19 cellular contexts compared by ENCODE assay signal in genomic region chr11:95674669-95675358, GRCh38.
DNase-seq lines count a peak whose midpoint lies in the region; ATAC-seq lines count a peak whose summit lies in the region.
"Had no signal": no experiment of that assay in that cellular context is flagged by ENCODE, and none has a peak within 500 bp of the region (broad histone marks: within the 10 kb centered on the region; RNA-seq: fewer than 3 reads in every experiment).

No MANE protein-coding gene starts in this region.

- H3K4me1 Mint-ChIP-seq in CD4-positive, CD25-positive, alpha-beta regulatory T cell, result peaks cover 24 to 85% (median 36%) of the 10 kb centered on the region in 4 donors
- H3K4me1 Mint-ChIP-seq in T-helper 17 cell, result peaks cover 11% of the 10 kb centered on the region
- peaks cover 64% of the 10 kb centered on the region for H3K4me1 Mint-ChIP-seq in activated naive CD8-positive, alpha-beta T cell (ENCODE audit: low read depth)

- peak overlapping the region; percentile 48 for H3K27ac ChIP-seq in CD4-positive, CD25-positive, alpha-beta regulatory T cell (ENCODE audit: insufficient read depth, low read length, poor library complexity, severe bottlenecking)
- H3K27ac ChIP-seq: epithelial cell of prostate, pancreas, suprapubic skin had no signal

- peaks cover 0 to 9% (median 1%) of the 10 kb centered on the region in 7 donors for H3K9me3 Mint-ChIP-seq in CD4-positive, CD25-positive, alpha-beta regulatory T cell
- H3K9me3 Mint-ChIP-seq in activated naive CD8-positive, alpha-beta T cell (ENCODE audit: low read depth), result peaks cover 4% of the 10 kb centered on the region

- H3K9me3 ChIP-seq in CD4-positive, CD25-positive, alpha-beta regulatory T cell (ENCODE audit: control insufficient read depth in 2 of 2, low read length in 2 of 2), result no peaks in the 10 kb centered on the region
- no peaks in the 10 kb centered on the region for H3K9me3 ChIP-seq in T-helper 17 cell (ENCODE audit: control insufficient read depth, low read length, poor library complexity, severe bottlenecking)
- H3K9me3 ChIP-seq: pancreas, suprapubic skin had no signal

- H3K27me3 ChIP-seq in CD4-positive, CD25-positive, alpha-beta regulatory T cell (ENCODE audit: control insufficient read depth, insufficient read depth, low read length), result no peaks in the 10 kb centered on the region
- H3K27me3 ChIP-seq: pancreas, suprapubic skin had no signal

- ATAC-seq in CD4-positive, CD25-positive, alpha-beta regulatory T cell (ENCODE audit: low read depth in 2 of 2), result peak; percentile 93 to 98
- ATAC-seq in T-helper 17 cell, result peak; percentile 42
- ATAC-seq in HG03039 (IDR thresholded peaks at IDR 0.05; ENCODE audit: unreplicated experiment), result no peak
- ATAC-seq: left lobe of liver, Panc1, pancreas had no signal

- H3K4me3 ChIP-seq in CD4-positive, CD25-positive, alpha-beta regulatory T cell (ENCODE audit: low read depth, low read length), result peak overlapping the region; percentile 33
- H3K4me3 ChIP-seq: pancreas, suprapubic skin had no signal

- peaks cover 23% of the 10 kb centered on the region for H3K36me3 Mint-ChIP-seq in CD4-positive, CD25-positive, alpha-beta regulatory T cell
- peaks cover 5% of the 10 kb centered on the region for H3K36me3 Mint-ChIP-seq in T-helper 17 cell (ENCODE audit: low read depth)
- peaks cover 6% of the 10 kb centered on the region for H3K36me3 Mint-ChIP-seq in activated naive CD8-positive, alpha-beta T cell
- H3K36me3 Mint-ChIP-seq: brain had no signal

- no peaks in the 10 kb centered on the region for H3K27me3 Mint-ChIP-seq in CD4-positive, CD25-positive, alpha-beta regulatory T cell
- no peaks in the 10 kb centered on the region for H3K27me3 Mint-ChIP-seq in T-helper 17 cell
- no peaks in the 10 kb centered on the region for H3K27me3 Mint-ChIP-seq in activated naive CD8-positive, alpha-beta T cell

- peak overlapping the region; percentile 85 to 95 (median 91) for H3K27ac Mint-ChIP-seq in CD4-positive, CD25-positive, alpha-beta regulatory T cell
- H3K27ac Mint-ChIP-seq in T-helper 17 cell, result no peak overlapping the region
- H3K27ac Mint-ChIP-seq in activated naive CD8-positive, alpha-beta T cell, result peak overlapping the region; percentile 85
- H3K27ac Mint-ChIP-seq: brain had no signal

- peak overlapping the region; percentile 45 to 69 (median 51) for H3K4me3 Mint-ChIP-seq in CD4-positive, CD25-positive, alpha-beta regulatory T cell
- H3K4me3 Mint-ChIP-seq in T-helper 17 cell, result no peak overlapping the region
- H3K4me3 Mint-ChIP-seq in activated naive CD8-positive, alpha-beta T cell, result peak overlapping the region; percentile 62
- H3K4me3 Mint-ChIP-seq: brain had no signal

- H3K36me3 ChIP-seq in CD4-positive, CD25-positive, alpha-beta regulatory T cell (ENCODE audit: control insufficient read depth, insufficient read depth, low read length), result no peaks in the 10 kb centered on the region
- H3K36me3 ChIP-seq: pancreas, suprapubic skin had no signal

- peak; percentile 11 to 84 (median 60) for DNase-seq in CD4-positive, CD25-positive, alpha-beta regulatory T cell
- DNase-seq in T-helper 17 cell (no peak), NCI-H2107 treated with DMSO at 0.1 percent for 48 hours (lab: John Stamatoyannopoulos, UW; ENCODE audit: unreplicated experiment) (no peak), NCI-H2029 (lab: John Stamatoyannopoulos, UW) (no peak), NCI-H128 (lab: John Stamatoyannopoulos, UW; ENCODE audit: unreplicated experiment) (no peak)
- peak; percentile 46 to 50 for DNase-seq in stimulated activated CD4-positive, alpha-beta T cell treated with anti-CD3 and anti-CD28 coated beads, Interleukin-2, amount 100 ng/mL, for 24 hours
- DNase-seq: activated gamma-delta T cell, Calu3, Kasumi-1, NCI-H1105, NCI-H2171 treated with DMSO at 0.1 percent for 48 hours, pancreas had no signal

- H3K4me1 ChIP-seq in CD4-positive, CD25-positive, alpha-beta regulatory T cell (ENCODE audit: control insufficient read depth, insufficient read depth, low read length, poor library complexity, severe bottlenecking), result peaks cover 37% of the 10 kb centered on the region
- H3K4me1 ChIP-seq: pancreas, suprapubic skin had no signal

Comparison
In these comparisons a context has a peak if more than half of its experiments do, and no peak if none do; other contexts are left out.
1. DNase-seq: peak in CD4-positive, CD25-positive, alpha-beta regulatory T cell (3 of 3) and stimulated activated CD4-positive, alpha-beta T cell treated with anti-CD3 and anti-CD28 coated beads, Interleukin-2, amount 100 ng/mL, for 24 hours (2 of 2); none in T-helper 17 cell (0 of 3), NCI-H2107 treated with DMSO at 0.1 percent for 48 hours (single experiment), NCI-H2029 (single experiment) and NCI-H128 (single experiment).